8 cellular contexts compared by ENCODE assay signal in the genomic region with DNA sequence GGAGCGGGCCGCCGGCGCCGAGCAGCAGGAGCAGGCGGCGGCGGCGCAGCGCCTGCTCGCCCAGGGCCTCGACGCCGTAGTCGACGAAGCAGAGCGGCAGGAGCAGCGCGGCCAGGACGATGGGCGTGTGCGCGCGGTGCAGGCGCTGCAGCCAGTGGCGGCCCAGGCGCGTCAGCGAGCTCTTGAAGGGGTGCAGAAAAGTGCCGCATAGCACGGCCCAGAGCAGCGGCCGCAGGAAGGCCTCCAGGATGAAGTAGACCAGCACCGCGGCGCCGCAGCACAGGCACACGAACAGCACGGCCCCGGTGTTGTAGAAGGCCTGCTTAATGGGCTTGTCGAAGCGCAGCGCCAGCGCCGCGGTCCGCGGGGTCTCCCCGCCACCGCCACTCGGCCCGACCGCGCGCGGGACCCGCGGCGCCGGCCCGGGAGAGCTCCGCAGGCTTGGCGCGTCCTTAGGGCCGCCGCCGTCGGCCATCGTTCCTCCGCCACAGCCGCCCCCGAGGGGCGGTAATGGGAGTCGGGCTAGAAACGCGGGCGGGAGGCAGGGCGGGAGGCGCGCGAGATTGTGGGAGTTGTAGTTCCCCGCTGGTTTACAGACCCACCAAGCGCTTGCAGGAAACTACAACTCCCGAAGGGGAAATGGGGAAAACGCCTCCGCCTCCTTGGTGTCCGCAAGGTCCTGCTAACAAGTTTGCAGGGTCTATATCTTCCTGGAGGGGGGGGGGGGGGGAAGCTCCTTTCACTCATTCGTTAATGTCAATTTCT. TPM values are rescaled to one million over a fixed set of nuclear protein-coding genes. Genes with fewer than 3 reads are reported as not detected.
A peak's percentile ranks its signal among the peaks of the same experiment; 100 is the strongest.
DNase-seq lines count a peak whose midpoint lies in the region; ATAC-seq and TF ChIP-seq lines count a peak whose summit lies in the region.

A gene (minus strand): TSS at position 509 of the 765 bp plus-strand sequence. CDS start 34 bp downstream, at position 475.

- peak within 1 kb of the TSS; percentile 93 for H3K4me3 Mint-ChIP-seq in activated T-helper 17 cell treated with anti-CD3 and anti-CD28 coated beads, Interleukin-2, amount 50 U/mL, for 72 hours
- H3K4me3 Mint-ChIP-seq in natural killer cell = peak within 1 kb of the TSS; percentile 93

- peak within 1 kb of the TSS; percentile 85 for H3K4me3 ChIP-seq in LNCaP clone FGC (ENCODE audit: low read depth, low read length)
- H3K4me3 ChIP-seq in fibroblast of mammary gland (ENCODE audit: control insufficient read depth, low read depth, low read length) = peak within 1 kb of the TSS; percentile 82

- intact Hi-C loops in natural killer cell (cut with micrococcal nuclease) = loop anchor here (1.0 kb wide), 2 partner anchors 106 to 185 kb away; a partner anchor contains a TSS

- peaks cover 14% of the 10 kb centered on the region for H3K36me3 Mint-ChIP-seq in activated T-helper 17 cell treated with anti-CD3 and anti-CD28 coated beads, Interleukin-2, amount 50 U/mL, for 72 hours (ENCODE audit: low read depth)
- H3K36me3 Mint-ChIP-seq in natural killer cell = no peaks in the 10 kb centered on the region

- no peaks in the 10 kb centered on the region for H3K9me3 Mint-ChIP-seq in activated T-helper 17 cell treated with anti-CD3 and anti-CD28 coated beads, Interleukin-2, amount 50 U/mL, for 72 hours
- H3K9me3 Mint-ChIP-seq in natural killer cell = no peaks in the 10 kb centered on the region

- POLR2A ChIA-PET in RWPE1 (lab: Yijun Ruan, JAX; ENCODE audit: low non-redundant PET) = interaction anchor here (0.5 to 0.6 kb wide), 4 partner anchors 9 to 49 kb away, joined by 3 to 4 read pairs (median 3); no protein-coding TSS in a partner anchor

- DNase-seq in Daoy (ENCODE audit: low read depth) (peak; percentile 100), GOT3 (lab: John Stamatoyannopoulos, UW) (peak; percentile 66), LNCaP clone FGC (ENCODE audit: low read depth) (peak; percentile 99), RWPE1 (ENCODE audit: low spot score) (peak; percentile 99), fibroblast of mammary gland (ENCODE audit: low read depth) (peak; percentile 99), natural killer cell (peak; percentile 87)
- peak; percentile 95 for DNase-seq in stimulated activated naive CD4-positive, alpha-beta T cell treated with Interleukin-2 at 50 U/mL for 16 hours (lab: John Stamatoyannopoulos, UW)

- H3K27ac Mint-ChIP-seq in activated T-helper 17 cell treated with anti-CD3 and anti-CD28 coated beads, Interleukin-2, amount 50 U/mL, for 72 hours = peak within 1 kb of the TSS; percentile 94
- peak within 1 kb of the TSS; percentile 63 to 82 for H3K27ac Mint-ChIP-seq in natural killer cell

- no peaks in the 10 kb centered on the region for H3K27me3 Mint-ChIP-seq in activated T-helper 17 cell treated with anti-CD3 and anti-CD28 coated beads, Interleukin-2, amount 50 U/mL, for 72 hours
- peaks cover 0 to 3% of the 10 kb centered on the region in 2 donors for H3K27me3 Mint-ChIP-seq in natural killer cell (ENCODE audit: low read depth in 2 of 2)

- peaks cover 20% of the 10 kb centered on the region for H3K4me1 Mint-ChIP-seq in activated T-helper 17 cell treated with anti-CD3 and anti-CD28 coated beads, Interleukin-2, amount 50 U/mL, for 72 hours
- H3K4me1 Mint-ChIP-seq in natural killer cell = peaks cover 36 to 43% of the 10 kb centered on the region in 2 donors

- peak within 1 kb of the TSS; percentile 88 for H3K27ac ChIP-seq in RWPE1

- CTCF ChIA-PET in RWPE1 (lab: Yijun Ruan, JAX) = interaction anchor here (0.6 to 2.4 kb wide), 5 partner anchors 39 to 1297 kb away, joined by 3 to 8 read pairs (median 3); no protein-coding TSS in a partner anchor

- ATAC-seq in activated T-helper 17 cell treated with anti-CD3 and anti-CD28 coated beads, Interleukin-2, amount 50 U/mL, for 72 hours (replicated peaks) = peak; percentile 84
- ATAC-seq in natural killer cell = peak; percentile 93 to 99 (median 95)

- TF ChIP-seq CTCF in LNCaP clone FGC (IDR thresholded peaks at IDR 0.05; ENCODE audit: control insufficient read depth, extremely low read depth, insufficient read depth) (no peak), RWPE1 (conservative IDR thresholded peaks at IDR 0.05; ENCODE audit: low read depth) (no peak), fibroblast of mammary gland (conservative IDR thresholded peaks at IDR 0.05; ENCODE audit: control insufficient read depth, insufficient read depth, low read depth, low read length) (no peak), natural killer cell (IDR thresholded peaks at IDR 0.05) (no peak)

RNA-seq across cellular contexts. Expression of the gene that starts here (rescaled TPM):
- 42.7 and 43.9 TPM in 2 replicates for total RNA-seq in Daoy (2014; rRNA removed; shearing (Covaris generic))
- total RNA-seq in activated T-helper 17 cell treated with anti-CD3 and anti-CD28 coated beads, Interleukin-2, amount 50 U/mL, for 72 hours = 10 to 100 TPM; 19.3 to 22.3 TPM
- 10 to 100 TPM; 14.5 to 22.5 (median 21.8) TPM for total RNA-seq in natural killer cell

Comparison
In these comparisons a context has a peak if more than half of its experiments do, and no peak if none do; other contexts are left out.
1. Peak in every context shown above with its lines: DNase-seq, ATAC-seq, H3K4me3 ChIP-seq and H3K27ac ChIP-seq.